14 cellular contexts compared by ENCODE assay signal in the genomic region with DNA sequence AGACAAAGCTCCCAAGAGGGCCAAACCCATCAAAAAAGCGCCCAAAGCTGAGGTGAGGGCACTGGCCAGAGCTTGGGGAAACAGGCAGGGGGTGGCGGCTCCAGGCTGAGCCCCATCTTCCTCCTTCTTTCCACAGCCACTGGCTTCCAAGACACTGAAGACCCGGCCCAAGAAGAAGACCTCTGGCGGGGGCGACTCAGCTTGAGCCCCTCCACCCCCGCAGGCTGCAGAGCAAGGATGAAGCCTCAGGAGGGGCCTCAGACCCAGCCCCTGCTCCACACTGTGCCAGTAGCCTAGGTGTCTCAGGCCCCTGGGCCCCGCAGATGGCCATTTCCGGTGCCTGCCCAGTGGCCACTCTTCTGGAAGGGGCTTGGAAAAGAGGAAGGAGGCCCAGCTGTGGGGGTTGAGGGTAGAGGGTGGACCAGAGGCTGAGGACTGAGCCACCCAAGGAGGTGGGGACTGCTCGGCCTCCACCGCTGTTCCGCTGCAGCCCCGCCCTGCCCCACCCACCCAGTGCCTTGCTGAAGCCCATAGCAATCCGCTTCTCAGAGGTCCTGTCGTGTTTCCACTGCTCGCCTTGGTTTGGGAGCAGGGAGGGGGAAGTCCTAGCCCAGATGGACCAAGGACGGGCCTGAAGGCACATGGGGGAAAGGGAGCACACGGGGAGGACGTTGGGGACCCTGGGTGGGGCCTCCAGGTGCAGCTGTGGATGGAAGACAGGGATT. TPM values are rescaled to one million over a fixed set of nuclear protein-coding genes. Genes with fewer than 3 reads are reported as not detected.
DNase-seq lines count a peak whose midpoint lies in the region; TF ChIP-seq lines count a peak whose summit lies in the region.
"Had no signal": no experiment of that assay in that cellular context is flagged by ENCODE, and none has a peak within 500 bp of the region (broad histone marks: within the 10 kb centered on the region; RNA-seq: fewer than 3 reads in every experiment).

No MANE protein-coding gene starts in this region.

- peaks cover 10% of the 10 kb centered on the region for H3K4me1 Mint-ChIP-seq in endodermal cell

- H3K79me2 ChIP-seq in neural cell (replicated peaks; ENCODE audit: insufficient read depth, low read length): peaks cover 3% of the 10 kb centered on the region

- CTCF ChIA-PET in HEK293 (lab: Yijun Ruan, JAX): interaction anchor here (0.8 to 0.9 kb wide), 2 partner anchors 57 to 93 kb away, joined by 3 read pairs; partner anchors contain the start of gene KDM3B

- H3K27me3 ChIP-seq in H7 (ENCODE audit: control insufficient read depth, insufficient read depth, low read length) (peaks cover 3% of the 10 kb centered on the region; the same call in 1 of the 2 replicates), endodermal cell (ENCODE audit: control insufficient read depth, insufficient read depth, low read length, poor library complexity, severe bottlenecking) (no peaks in the 10 kb centered on the region), neural cell (ENCODE audit: insufficient read depth, low read depth, low read length) (no peaks in the 10 kb centered on the region)

- H3K4me1 ChIP-seq in HEK293 (ENCODE audit: control insufficient read depth, insufficient read depth, low read length) (0 out of 2 replicates have a peak, but pooled peaks cover 2% of the 10 kb centered on the region), endodermal cell (ENCODE audit: control insufficient read depth, insufficient read depth, low read length) (no peaks in the 10 kb centered on the region)

- TF ChIP-seq EP300 in neural cell (conservative IDR thresholded peaks at IDR 0.05; ENCODE audit: poor library complexity, severe bottlenecking): no peak

- H3K36me3 Mint-ChIP-seq in endodermal cell (ENCODE audit: low read depth): no peaks in the 10 kb centered on the region
- H3K36me3 Mint-ChIP-seq: CD14-positive monocyte; CD8-positive, alpha-beta memory T cell had no signal

- no peaks in the 10 kb centered on the region for H4K20me1 ChIP-seq in neural cell (ENCODE audit: insufficient read depth)

- H3K9me3 Mint-ChIP-seq in endodermal cell: no peaks in the 10 kb centered on the region
- H3K9me3 Mint-ChIP-seq: CD14-positive monocyte had no signal

- 90 to 96% methylated on average over 4 to 18 of the region's 18 CpGs for WGBS in endodermal cell (ENCODE audit: insufficient coverage in 1 of 2, insufficient read length in 1 of 2), 2 experiments

- DNase-seq in H7 (peak; percentile 53), endodermal cell (peak; percentile 43), HuH-7 (ENCODE audit: low spot score) (no peak), NCI-H345 (lab: John Stamatoyannopoulos, UW) (no peak), anterior cingulate cortex (lab: John Stamatoyannopoulos, UW) (no peak)
- DNase-seq: CD8-positive, alpha-beta memory T cell; DND-41; GDM1; HCEC 1CT had no signal

- POLR2A ChIA-PET in HEK293 (lab: Yijun Ruan, JAX): interaction anchor here (1.3 kb wide), 1 partner anchor 19 kb away, joined by 4 read pairs; the partner anchor contains the start of gene EGR1

- peaks cover 11% of the 10 kb centered on the region for H3K27me3 Mint-ChIP-seq in endodermal cell (ENCODE audit: insufficient read depth)
- H3K27me3 Mint-ChIP-seq: CD8-positive, alpha-beta memory T cell had no signal

- no peak overlapping the region for H2AFZ ChIP-seq in neural cell (ENCODE audit: low read depth, low read length)

- H3F3A ChIP-seq in neural cell (ENCODE audit: insufficient read depth, low read length, poor library complexity, severe bottlenecking): peaks cover 3% of the 10 kb centered on the region

- TF ChIP-seq RAD21 in neural cell (conservative IDR thresholded peaks at IDR 0.05): no peak

- H3K9me2 ChIP-seq in neural cell (ENCODE audit: insufficient read depth, low read length): no peaks in the 10 kb centered on the region

- H3K36me3 ChIP-seq in H7 (replicated peaks; ENCODE audit: control insufficient read depth, insufficient read depth, low read length): no peaks in the 10 kb centered on the region
- peaks cover 0 to 30% of the 10 kb centered on the region in 2 experiments; a peak in 2 of 3 replicates for H3K36me3 ChIP-seq in HEK293 (ENCODE audit: control insufficient read depth in 2 of 2, insufficient read depth in 1 of 2, low read length in 2 of 2)
- H3K36me3 ChIP-seq in endodermal cell (ENCODE audit: control insufficient read depth, insufficient read depth, low read length): no peaks in the 10 kb centered on the region
- H3K36me3 ChIP-seq in neural cell (ENCODE audit: insufficient read depth, low read length): no peaks in the 10 kb centered on the region

- H3K27ac ChIP-seq in HEK293 (ENCODE audit: extremely low read depth, low read depth, low read length) (no peak overlapping the region), endodermal cell (ENCODE audit: low read depth, low read length) (no peak overlapping the region), neural cell (ENCODE audit: low read length) (no peak overlapping the region)
- H3K27ac ChIP-seq: A549 had no signal

- H3K9ac ChIP-seq in endodermal cell (ENCODE audit: extremely low read depth, low read length, poor library complexity, severe bottlenecking): no peak overlapping the region
- no peak overlapping the region for H3K9ac ChIP-seq in neural cell (ENCODE audit: low read length)

- H3K9me3 ChIP-seq in HEK293 (ENCODE audit: control insufficient read depth, insufficient read depth, low read depth, low read length) (no peaks in the 10 kb centered on the region), endodermal cell (ENCODE audit: control insufficient read depth, low read length) (no peaks in the 10 kb centered on the region), neural cell (ENCODE audit: low read length) (no peaks in the 10 kb centered on the region)
- H3K9me3 ChIP-seq: A549, Caco-2 had no signal

- H3K4me3 ChIP-seq in H7 (ENCODE audit: insufficient read depth, low read depth, low read length): no peak overlapping the region
- no peak overlapping the region for H3K4me3 ChIP-seq in HEK293 (ENCODE audit: low read depth, low read length)
- H3K4me3 ChIP-seq in endodermal cell (ENCODE audit: low read length): no peak overlapping the region
- H3K4me3 ChIP-seq in neural cell (ENCODE audit: low read length): no peak overlapping the region
- H3K4me3 ChIP-seq: A549 had no signal

- no peak overlapping the region for H3K4me2 ChIP-seq in neural cell (ENCODE audit: low read length)
- H3K4me2 ChIP-seq: A549 had no signal

- TF ChIP-seq CTCF in HEK293 (tag by site-specific recombination; IDR thresholded peaks at IDR 0.05) (no peak), endodermal cell (conservative IDR thresholded peaks at IDR 0.05) (no peak), neural cell (IDR thresholded peaks at IDR 0.05; ENCODE audit: poor library complexity, severe bottlenecking) (no peak)

- H3K27ac Mint-ChIP-seq in endodermal cell: no peak overlapping the region

- H3K4me3 Mint-ChIP-seq in endodermal cell: no peak overlapping the region
- H3K4me3 Mint-ChIP-seq: CD14-positive monocyte; CD8-positive, alpha-beta memory T cell had no signal

TF ChIP-seq in HEK293, 187 proteins besides CTCF, POLR2A, EP300 and RAD21:
- peak; percentile 93 for TF ChIP-seq KLF1 (tag by site-specific recombination; IDR thresholded peaks at IDR 0.05)
- TF ChIP-seq EGR2 (tag by site-specific recombination; IDR thresholded peaks at IDR 0.05; ENCODE audit: low read depth): 0 out of 2 replicates have a peak, but pooled peaks have one; percentile 14
- TF ChIP-seq ZNF248 (tag by site-specific recombination; IDR thresholded peaks at IDR 0.05): no peak
- no peak for TF ChIP-seq ZNF558 (tag by site-specific recombination; IDR thresholded peaks at IDR 0.05)
- TF ChIP-seq KLF9 (tag by site-specific recombination; IDR thresholded peaks at IDR 0.05; ENCODE audit: low read depth): 0 out of 2 replicates have a peak, but pooled peaks have one; percentile 36
- 0 out of 2 replicates have a peak, but pooled peaks have one; percentile 34 for TF ChIP-seq KLF7 (tag by site-specific recombination; IDR thresholded peaks at IDR 0.05; ENCODE audit: borderline replicate concordance)

TF ChIP-seq in neural cell, 6 proteins besides CTCF, POLR2A, EP300 and RAD21 (continues in another document):
- TF ChIP-seq SMC3 (conservative IDR thresholded peaks at IDR 0.05; ENCODE audit: poor library complexity) (no peak), REST (IDR thresholded peaks at IDR 0.05; ENCODE audit: borderline replicate concordance) (no peak), MXI1 (conservative IDR thresholded peaks at IDR 0.05; ENCODE audit: poor library complexity, severe bottlenecking) (no peak)

RNA-seq across cellular contexts. Expression of gene REEP2, which starts 6.9 kb away (rescaled TPM):
- total RNA-seq in H7 (2014; rRNA removed; shearing (Covaris generic)): 18.3 and 20.3 TPM in 2 replicates
- total RNA-seq in endodermal cell: 10 to 100 TPM; 17.7 to 26.9 TPM
- 46.3 TPM for polyA plus RNA-seq in endodermal cell (2013, experiment 1 of 2)
- 43.3 TPM for polyA plus RNA-seq in endodermal cell (2013, experiment 2 of 2)
- 146 and 177 TPM in 2 replicates for polyA plus RNA-seq in neural cell
- polyA minus RNA-seq in neural cell: 97.0 and 110 TPM in 2 replicates
- polyA plus RNA-seq: CD14-positive monocyte had no signal

RNA-seq across cellular contexts. Expression of gene EGR1, which starts 19.6 kb away (rescaled TPM):
- 0.10 and 7.5 TPM in 2 replicates for total RNA-seq in H7 (2014; rRNA removed; shearing (Covaris generic))
- total RNA-seq in endodermal cell: 10 to 100 TPM in 1 of 2 donors, 1 to 10 TPM in 1; 9.9 to 14.2 TPM
- 10.7 TPM for polyA plus RNA-seq in endodermal cell (2013, experiment 1 of 2)
- polyA plus RNA-seq in endodermal cell (2013, experiment 2 of 2): 13.1 TPM
- 8.9 and 15.6 TPM in 2 replicates for polyA plus RNA-seq in neural cell
- polyA minus RNA-seq in neural cell: 6.6 and 7.3 TPM in 2 replicates

Comparison
In these comparisons a context has a peak if more than half of its experiments do, and no peak if none do; other contexts are left out.
1. DNase-seq: peak in H7 (single experiment) and endodermal cell (single experiment); none in HuH-7 (single experiment), NCI-H345 (single experiment) and anterior cingulate cortex (0 of 58).